ENCODE assay signal across 8 cellular contexts in the genomic region with DNA sequence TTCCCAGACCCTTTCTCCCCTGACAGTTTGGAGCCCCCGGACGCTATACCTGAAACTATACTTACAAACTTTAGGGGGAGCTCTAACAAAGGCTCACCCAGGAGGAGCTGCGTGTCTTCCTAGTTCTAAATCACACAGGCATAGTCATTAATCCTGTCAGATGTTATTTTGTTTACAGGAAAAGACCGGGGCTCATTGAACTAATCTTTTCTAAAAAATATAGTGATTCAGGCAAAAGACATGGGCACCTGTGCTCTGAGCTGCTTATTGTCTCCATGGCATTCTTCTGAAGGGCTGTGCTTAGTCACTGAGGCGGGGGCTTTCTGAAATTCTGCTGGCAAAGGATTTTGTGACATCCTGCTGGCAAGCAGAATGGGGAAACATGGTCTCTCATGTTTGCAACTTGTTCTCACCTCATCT.
DNase-seq lines count a peak whose midpoint lies in the region; TF ChIP-seq lines count a peak whose summit lies in the region.

No MANE protein-coding gene starts in this region.

- H3K4me3 ChIP-seq in mammary epithelial cell (replicated peaks in 1 of 3; ENCODE audit: insufficient read depth in 1 of 3, low read depth in 2 of 3, low read length in 3 of 3) (no peak overlapping the region), dorsolateral prefrontal cortex (peak overlapping the region in 16 of 59 donors; percentile 9 to 45 (median 30)), testis (no peak overlapping the region)

- H3K9me3 ChIP-seq in mammary epithelial cell (replicated peaks; ENCODE audit: insufficient read depth, low read length) (peaks cover 19% of the 10 kb centered on the region), testis (no peaks in the 10 kb centered on the region)

- DNase-seq in T47D (ENCODE audit: low read depth in 1 of 2, low spot score in 1 of 2) = peak; percentile 26 to 62
- DNase-seq in mammary epithelial cell = no peak
- DNase-seq in NCI-H748 treated with DMSO at 0.1 percent for 48 hours (lab: John Stamatoyannopoulos, UW) = peak; percentile 78
- no peak for DNase-seq in dorsolateral prefrontal cortex
- DNase-seq in testis = peak; percentile 22
- no peak for DNase-seq in ureter (ENCODE audit: low spot score)
- DNase-seq in stimulated activated CD4-positive, alpha-beta T cell treated with anti-CD3 and anti-CD28 coated beads, Interleukin-4, amount 100 ng/mL, for 1 hour = no peak
- DNase-seq in T1000 (lab: John Stamatoyannopoulos, UW) = no peak

- no peak overlapping the region for H3K27ac ChIP-seq in mammary epithelial cell (ENCODE audit: insufficient read depth, low read depth, low read length)
- no peak overlapping the region for H3K27ac ChIP-seq in dorsolateral prefrontal cortex
- no peak overlapping the region for H3K27ac ChIP-seq in testis

- no peak overlapping the region for H3K4me2 ChIP-seq in mammary epithelial cell (ENCODE audit: insufficient read depth, low read depth, low read length)

- no peaks in the 10 kb centered on the region for H3K4me1 ChIP-seq in mammary epithelial cell (ENCODE audit: insufficient read depth, low read length)
- H3K4me1 ChIP-seq in testis = no peaks in the 10 kb centered on the region

- H3K27me3 ChIP-seq in mammary epithelial cell (ENCODE audit: insufficient read depth, low read length) (no peaks in the 10 kb centered on the region), dorsolateral prefrontal cortex (no peaks in the 10 kb centered on the region), testis (no peaks in the 10 kb centered on the region)

- intact Hi-C loops in mammary epithelial cell (cut with micrococcal nuclease) (no loop called here), dorsolateral prefrontal cortex (cut with DNase I) (no loop called here), testis (cut with DNase I; ENCODE audit: low total_unique reads) (no loop called here)

- TF ChIP-seq POLR2A in testis (IDR thresholded peaks at IDR 0.05) = no peak

- H3K9ac ChIP-seq in mammary epithelial cell (ENCODE audit: insufficient read depth, low read length) = no peak overlapping the region

- BruUV-seq in mammary epithelial cell (replicated peaks; lab: Mats Ljungman, UMichigan) = no TSS peak

- dilution Hi-C loops in mammary epithelial cell (cut with HindIII; ENCODE audit: low sequenced_read_pairs) = no loop called here

- no peaks in the 10 kb centered on the region for H4K20me1 ChIP-seq in mammary epithelial cell (ENCODE audit: insufficient read depth, low read length)

- no peaks in the 10 kb centered on the region for H3K79me2 ChIP-seq in mammary epithelial cell (ENCODE audit: insufficient read depth, low read length)

- H3K36me3 ChIP-seq in mammary epithelial cell (ENCODE audit: insufficient read depth, low read length) (no peaks in the 10 kb centered on the region), testis (ENCODE audit: low read depth, missing control alignments) (no peaks in the 10 kb centered on the region)

- no peak overlapping the region for H2AFZ ChIP-seq in mammary epithelial cell (ENCODE audit: low read depth, low read length)

- CTCF ChIA-PET in mammary epithelial cell (lab: Charles Lee; ENCODE audit: low non-redundant PET) = no interaction called here

- WGBS in mammary epithelial cell (ENCODE audit: low coverage, missing lambda C conversion rate) = 5% methylated on average over 5 of the region's 5 CpGs
- WGBS in testis, 2 donors = 15 to 18% methylated on average over 5 of the region's 5 CpGs

- in situ Hi-C loops in T47D (cut with HindIII; ENCODE audit: low pct_unique_long_range_greater_than_20kb, low sequenced_read_pairs) (no loop called here), mammary epithelial cell (cut with MboI; ENCODE audit: low sequenced_read_pairs in 2 of 2) (no loop called here)

- TF ChIP-seq CTCF in mammary epithelial cell (conservative IDR thresholded peaks at IDR 0.05 in 1 of 2, IDR thresholded peaks at IDR 0.05 in 1 of 2; ENCODE audit: extremely low read depth in 1 of 2, insufficient read depth in 1 of 2, low read depth in 1 of 2, low read length in 2 of 2) (no peak), dorsolateral prefrontal cortex (IDR thresholded peaks at IDR 0.05 in 54 of 56, conservative IDR thresholded peaks at IDR 0.05 in 2 of 56; ENCODE audit: low read depth in 1 of 56, partially characterized antibody in 56 of 56) (peak in 53 of 56 donors; percentile 11 to 57 (median 40)), testis (IDR thresholded peaks at IDR 0.05) (peak in 2 of 3 experiments; percentile 22 to 28)

Comparison
In these comparisons a context has a peak if more than half of its experiments do, and no peak if none do; other contexts are left out.
1. DNase-seq: peak in T47D (2 of 2), NCI-H748 treated with DMSO at 0.1 percent for 48 hours (single experiment) and testis (single experiment); none in mammary epithelial cell (single experiment), dorsolateral prefrontal cortex (0 of 10), ureter (single experiment), stimulated activated CD4-positive, alpha-beta T cell treated with anti-CD3 and anti-CD28 coated beads, Interleukin-4, amount 100 ng/mL, for 1 hour (single experiment) and T1000 (single experiment).
2. CTCF ChIP-seq: peak in dorsolateral prefrontal cortex (53 of 56) and testis (2 of 3); none in mammary epithelial cell (0 of 2).